Comparison of ENCODE assay signal across 22 cellular contexts in the genomic region with DNA sequence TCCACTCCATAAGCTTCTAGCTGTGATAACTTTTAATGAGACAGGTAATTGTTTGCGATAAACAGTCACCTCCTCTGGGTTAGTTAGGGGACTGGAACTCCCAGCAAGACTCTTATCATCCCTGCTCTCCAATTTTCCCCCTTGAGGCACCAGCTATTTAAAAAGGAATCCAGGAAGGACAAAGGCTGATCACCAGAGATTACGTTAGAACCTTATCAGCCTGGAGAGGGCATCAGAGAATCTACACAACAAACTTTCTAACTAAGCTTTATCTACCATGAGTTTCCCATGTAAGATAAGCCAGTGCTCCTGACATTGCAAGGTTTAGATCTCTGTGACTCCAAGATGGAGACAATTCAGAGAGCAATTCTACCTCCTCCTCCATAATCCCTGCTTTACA. TPM values are rescaled to one million over a fixed set of nuclear protein-coding genes. Genes with fewer than 3 reads are reported as not detected.
DNase-seq lines count a peak whose midpoint lies in the region; TF ChIP-seq lines count a peak whose summit lies in the region.
"Had no signal": no experiment of that assay in that cellular context is flagged by ENCODE, and none has a peak within 500 bp of the region (broad histone marks: within the 10 kb centered on the region; RNA-seq: fewer than 3 reads in every experiment).

No MANE protein-coding gene starts in this region.

- H3K9me3 Mint-ChIP-seq in HFFc6, result no peaks in the 10 kb centered on the region
- H3K9me3 Mint-ChIP-seq in activated CD4-positive, alpha-beta T cell treated with anti-CD3 and anti-CD28 coated beads, Interleukin-2, amount 10 ng/mL, durations not matched to agents 24 days and 14 days, result no peaks in the 10 kb centered on the region
- H3K9me3 Mint-ChIP-seq in activated naive CD4-positive, alpha-beta T cell treated with anti-CD3 and anti-CD28 coated beads, Interleukin-2, amount 10 ng/mL, durations not matched to agents 7 days and 5 days, result no peaks in the 10 kb centered on the region
- H3K9me3 Mint-ChIP-seq: activated T-helper 2 cell treated with anti-CD3 and anti-CD28 coated beads, Interferon-gamma antibody, Interleukin-2, Interleukin-4, amounts not matched to agents 10 μg/mL and 5 μg/mL and 100 μg/mL, durations not matched to agents 14 hours and 24 hours and 36 hours had no signal

- no peaks in the 10 kb centered on the region for H3K9me2 ChIP-seq in hepatocyte (replicated peaks; ENCODE audit: insufficient read depth)
- H3K9me2 ChIP-seq: SK-N-SH had no signal

- H3K9me3 ChIP-seq in hepatocyte (ENCODE audit: low read depth), result no peaks in the 10 kb centered on the region
- H3K9me3 ChIP-seq in trophoblast cell (ENCODE audit: insufficient read depth, low read depth, low read length), result no peaks in the 10 kb centered on the region
- H3K9me3 ChIP-seq: esophagus squamous epithelium, psoas muscle, SK-N-SH, suprapubic skin had no signal

- H3K27me3 ChIP-seq in hepatocyte, result no peaks in the 10 kb centered on the region
- H3K27me3 ChIP-seq in trophoblast cell (ENCODE audit: insufficient read depth, low read length), result peaks cover 3% of the 10 kb centered on the region
- H3K27me3 ChIP-seq: esophagus squamous epithelium, suprapubic skin had no signal

- DNase-seq in HFFc6 (no peak), RPMI7951 (ENCODE audit: low read depth) (peak; percentile 25), hepatocyte (ENCODE audit: low spot score) (peak; percentile 12), trophoblast cell (peak; percentile 48 to 69), MV-4-11 (lab: John Stamatoyannopoulos, UW) (no peak), NCI-H1092 treated with DMSO at 0.1 percent for 48 hours (lab: John Stamatoyannopoulos, UW) (no peak)
- DNase-seq in activated CD4-positive, alpha-beta T cell treated with anti-CD3 and anti-CD28 coated beads, Interleukin-2, amount 10 ng/mL, durations not matched to agents 24 days and 14 days, result no peak
- no peak for DNase-seq in activated naive CD4-positive, alpha-beta T cell treated with anti-CD3 and anti-CD28 coated beads, Interleukin-2, amount 10 ng/mL, durations not matched to agents 7 days and 5 days
- DNase-seq: activated CD4-positive, alpha-beta T cell treated with anti-CD3 and anti-CD28 coated beads for 1 hour; esophagus squamous epithelium; GM23248; KG1; NCI-H146; NCI-H82; psoas muscle; SK-N-SH; stimulated activated CD4-positive, alpha-beta T cell treated with anti-CD3 and anti-CD28 coated beads, Interleukin-4, amount 100 ng/mL, for 4 hours; T1000 had no signal

- 0 out of 2 replicates have a peak, but pooled peaks have one; percentile 9 for TF ChIP-seq CTCF in HFFc6 (IDR thresholded peaks at IDR 0.05)
- no peak for TF ChIP-seq CTCF in hepatocyte (IDR thresholded peaks at IDR 0.05; ENCODE audit: poor library complexity)

- no peak overlapping the region for H3K18ac ChIP-seq in trophoblast cell (ENCODE audit: low read length)

- no peak overlapping the region for H2AK5ac ChIP-seq in trophoblast cell (ENCODE audit: low read length)

- H3K23ac ChIP-seq in trophoblast cell (ENCODE audit: low read length), result no peak overlapping the region

- no peak overlapping the region for H4K91ac ChIP-seq in trophoblast cell (ENCODE audit: low read depth, low read length)

- H3K4me1 ChIP-seq in hepatocyte (ENCODE audit: insufficient read depth) (peaks cover 12% of the 10 kb centered on the region), trophoblast cell (ENCODE audit: control insufficient read depth in 1 of 2, insufficient read depth in 2 of 2, low read length in 2 of 2) (peaks cover 2% of the 10 kb centered on the region in 2 experiments)
- H3K4me1 ChIP-seq: esophagus squamous epithelium, psoas muscle, suprapubic skin had no signal

- H3K79me2 ChIP-seq in hepatocyte, result no peaks in the 10 kb centered on the region
- no peaks in the 10 kb centered on the region for H3K79me2 ChIP-seq in trophoblast cell (ENCODE audit: control insufficient read depth, insufficient read depth, low read length, poor library complexity)

- CTCF ChIA-PET in activated naive CD4-positive, alpha-beta T cell treated with anti-CD3 and anti-CD28 coated beads, Interleukin-2, amount 10 ng/mL, durations not matched to agents 7 days and 5 days (lab: Charles Lee), result interaction anchor here (0.6 to 2.1 kb wide), 7 partner anchors 14 to 146 kb away, joined by 3 to 11 read pairs (median 4); no protein-coding TSS in a partner anchor

- H3K36me3 ChIP-seq in hepatocyte (replicated peaks; ENCODE audit: insufficient read depth, low read depth) (no peaks in the 10 kb centered on the region), trophoblast cell (ENCODE audit: control insufficient read depth in 1 of 2, insufficient read depth in 2 of 2, low read length in 2 of 2) (no peaks in the 10 kb centered on the region)
- H3K36me3 ChIP-seq: esophagus squamous epithelium, suprapubic skin had no signal

- no peak overlapping the region for H2BK120ac ChIP-seq in trophoblast cell (ENCODE audit: insufficient read depth, low read length, poor library complexity)

- H2BK12ac ChIP-seq in trophoblast cell (ENCODE audit: low read length), result no peak overlapping the region

- H3K27ac Mint-ChIP-seq in HFFc6, result peak overlapping the region; percentile 31
- no peak overlapping the region for H3K27ac Mint-ChIP-seq in activated CD4-positive, alpha-beta T cell treated with anti-CD3 and anti-CD28 coated beads, Interleukin-2, amount 10 ng/mL, durations not matched to agents 24 days and 14 days
- no peak overlapping the region for H3K27ac Mint-ChIP-seq in activated naive CD4-positive, alpha-beta T cell treated with anti-CD3 and anti-CD28 coated beads, Interleukin-2, amount 10 ng/mL, durations not matched to agents 7 days and 5 days
- H3K27ac Mint-ChIP-seq: activated T-helper 2 cell treated with anti-CD3 and anti-CD28 coated beads, Interferon-gamma antibody, Interleukin-2, Interleukin-4, amounts not matched to agents 10 μg/mL and 5 μg/mL and 100 μg/mL, durations not matched to agents 14 hours and 24 hours and 36 hours; nephron had no signal

- no peak overlapping the region for H3K9ac ChIP-seq in trophoblast cell (ENCODE audit: low read length)
- H3K9ac ChIP-seq: GM23248, SK-N-SH had no signal

- no peak overlapping the region for H4K8ac ChIP-seq in trophoblast cell (ENCODE audit: low read depth, low read length)

- H2AFZ ChIP-seq in hepatocyte (no peak overlapping the region), trophoblast cell (ENCODE audit: insufficient read depth, low read length, poor library complexity) (no peak overlapping the region)
- H2AFZ ChIP-seq: GM23248 had no signal

- H3K27me3 Mint-ChIP-seq in HFFc6 (ENCODE audit: insufficient read depth), result no peaks in the 10 kb centered on the region
- peaks cover 19% of the 10 kb centered on the region for H3K27me3 Mint-ChIP-seq in activated CD4-positive, alpha-beta T cell treated with anti-CD3 and anti-CD28 coated beads, Interleukin-2, amount 10 ng/mL, durations not matched to agents 24 days and 14 days
- H3K27me3 Mint-ChIP-seq in activated naive CD4-positive, alpha-beta T cell treated with anti-CD3 and anti-CD28 coated beads, Interleukin-2, amount 10 ng/mL, durations not matched to agents 7 days and 5 days, result peaks cover 20% of the 10 kb centered on the region

- H3K79me1 ChIP-seq in trophoblast cell (ENCODE audit: low read length), result peaks cover 2% of the 10 kb centered on the region

- intact Hi-C loops in activated CD4-positive, alpha-beta T cell treated with anti-CD3 and anti-CD28 coated beads, Interleukin-2, amount 10 ng/mL, durations not matched to agents 24 days and 14 days (cut with micrococcal nuclease), result no loop called here

- no peak overlapping the region for H3K4me3 Mint-ChIP-seq in HFFc6
- no peak overlapping the region for H3K4me3 Mint-ChIP-seq in activated CD4-positive, alpha-beta T cell treated with anti-CD3 and anti-CD28 coated beads, Interleukin-2, amount 10 ng/mL, durations not matched to agents 24 days and 14 days
- H3K4me3 Mint-ChIP-seq in activated naive CD4-positive, alpha-beta T cell treated with anti-CD3 and anti-CD28 coated beads, Interleukin-2, amount 10 ng/mL, durations not matched to agents 7 days and 5 days, result no peak overlapping the region
- H3K4me3 Mint-ChIP-seq: nephron had no signal

- no peak overlapping the region for H3K4ac ChIP-seq in trophoblast cell (ENCODE audit: low read depth, low read length)

- H4K12ac ChIP-seq in trophoblast cell (ENCODE audit: low read depth, low read length), result no peak overlapping the region

- no peaks in the 10 kb centered on the region for H4K20me1 ChIP-seq in hepatocyte (ENCODE audit: insufficient read depth, poor library complexity, severe bottlenecking)

- peaks cover 66% of the 10 kb centered on the region for H3K4me1 Mint-ChIP-seq in HFFc6 (ENCODE audit: low read depth)
- no peaks in the 10 kb centered on the region for H3K4me1 Mint-ChIP-seq in activated CD4-positive, alpha-beta T cell treated with anti-CD3 and anti-CD28 coated beads, Interleukin-2, amount 10 ng/mL, durations not matched to agents 24 days and 14 days
- H3K4me1 Mint-ChIP-seq in activated naive CD4-positive, alpha-beta T cell treated with anti-CD3 and anti-CD28 coated beads, Interleukin-2, amount 10 ng/mL, durations not matched to agents 7 days and 5 days, result no peaks in the 10 kb centered on the region

- no peak overlapping the region for H3K4me2 ChIP-seq in hepatocyte
- H3K4me2 ChIP-seq in trophoblast cell (ENCODE audit: low read length), result no peak overlapping the region
- H3K4me2 ChIP-seq: SK-N-SH, smooth muscle cell had no signal

- H3K36me3 Mint-ChIP-seq in HFFc6 (ENCODE audit: low read depth), result peaks cover 15% of the 10 kb centered on the region
- H3K36me3 Mint-ChIP-seq in activated CD4-positive, alpha-beta T cell treated with anti-CD3 and anti-CD28 coated beads, Interleukin-2, amount 10 ng/mL, durations not matched to agents 24 days and 14 days (ENCODE audit: low read depth), result no peaks in the 10 kb centered on the region
- H3K36me3 Mint-ChIP-seq in activated naive CD4-positive, alpha-beta T cell treated with anti-CD3 and anti-CD28 coated beads, Interleukin-2, amount 10 ng/mL, durations not matched to agents 7 days and 5 days, result no peaks in the 10 kb centered on the region

- H3K4me3 ChIP-seq in hepatocyte, result no peak overlapping the region
- H3K4me3 ChIP-seq in trophoblast cell (ENCODE audit: low read depth, low read length), result no peak overlapping the region
- H3K4me3 ChIP-seq: esophagus squamous epithelium, GM23248, psoas muscle, smooth muscle cell, suprapubic skin had no signal

- no peak overlapping the region for H3K27ac ChIP-seq in hepatocyte
- H3K27ac ChIP-seq in trophoblast cell (ENCODE audit: low read depth, low read length), result no peak overlapping the region
- H3K27ac ChIP-seq: esophagus squamous epithelium, psoas muscle, suprapubic skin had no signal

- no peak overlapping the region for H3K14ac ChIP-seq in trophoblast cell (ENCODE audit: low read length)

- 32% methylated on average over 2 of the region's 2 CpGs for WGBS in hepatocyte (ENCODE audit: low lambda C conversion rate, missing lambda C conversion rate)
- no CpG with 5 or more reads among the region's 2 CpGs for WGBS in trophoblast cell (ENCODE audit: extremely low coverage, insufficient coverage, insufficient read length)

- no peak overlapping the region for H2BK5ac ChIP-seq in trophoblast cell (ENCODE audit: low read depth, low read length, poor library complexity)

RNA-seq across cellular contexts. Expression of a gene that starts 31.3 kb away (rescaled TPM):
- 100 to 1,000 TPM; 151 to 193 (median 169) TPM for total RNA-seq in HFFc6 (2021; fragmentation: NEBNext Ultra II Directional; extraction: Animal tissue kit (Norgen Biotek cat#: 25700))
- 44.5 and 50.8 TPM in 2 replicates for total RNA-seq in RPMI7951 (2014; rRNA removed; shearing (Covaris generic))
- total RNA-seq in hepatocyte, result 5.3 and 7.0 TPM in 2 replicates
- 2.7 and 2.9 TPM in 2 replicates for polyA plus RNA-seq in hepatocyte
- polyA plus RNA-seq in trophoblast cell (2013), result 1.2 TPM in 2 replicates
- total RNA-seq in activated CD4-positive, alpha-beta T cell treated with anti-CD3 and anti-CD28 coated beads, Interleukin-2, amount 10 ng/mL, durations not matched to agents 24 days and 14 days, result 0.14 and 0.33 TPM in 2 replicates

RNA-seq across cellular contexts. Expression of a gene that starts 45.1 kb away (rescaled TPM):
- total RNA-seq in HFFc6 (2021; fragmentation: NEBNext Ultra II Directional; extraction: Animal tissue kit (Norgen Biotek cat#: 25700)), result 10 to 100 TPM; 85.6 to 94.3 (median 90.1) TPM
- total RNA-seq in RPMI7951 (2014; rRNA removed; shearing (Covaris generic)), result 63.6 and 77.9 TPM in 2 replicates
- total RNA-seq in hepatocyte, result 36.4 and 38.2 TPM in 2 replicates
- 45.9 and 50.7 TPM in 2 replicates for polyA plus RNA-seq in hepatocyte
- 33.5 and 36.3 TPM in 2 replicates for polyA plus RNA-seq in trophoblast cell (2013)
- total RNA-seq in activated CD4-positive, alpha-beta T cell treated with anti-CD3 and anti-CD28 coated beads, Interleukin-2, amount 10 ng/mL, durations not matched to agents 24 days and 14 days, result 49.1 and 51.5 TPM in 2 replicates

Comparison
In these comparisons a context has a peak if more than half of its experiments do, and no peak if none do; other contexts are left out.
1. DNase-seq: peak in RPMI7951 (single experiment), hepatocyte (single experiment) and trophoblast cell (2 of 2); none in HFFc6 (single experiment), MV-4-11 (single experiment), activated CD4-positive, alpha-beta T cell treated with anti-CD3 and anti-CD28 coated beads, Interleukin-2, amount 10 ng/mL, durations not matched to agents 24 days and 14 days (single experiment), NCI-H1092 treated with DMSO at 0.1 percent for 48 hours (single experiment) and activated naive CD4-positive, alpha-beta T cell treated with anti-CD3 and anti-CD28 coated beads, Interleukin-2, amount 10 ng/mL, durations not matched to agents 7 days and 5 days (single experiment).